ENCODE assay signal across 8 cellular contexts in the genomic region with DNA sequence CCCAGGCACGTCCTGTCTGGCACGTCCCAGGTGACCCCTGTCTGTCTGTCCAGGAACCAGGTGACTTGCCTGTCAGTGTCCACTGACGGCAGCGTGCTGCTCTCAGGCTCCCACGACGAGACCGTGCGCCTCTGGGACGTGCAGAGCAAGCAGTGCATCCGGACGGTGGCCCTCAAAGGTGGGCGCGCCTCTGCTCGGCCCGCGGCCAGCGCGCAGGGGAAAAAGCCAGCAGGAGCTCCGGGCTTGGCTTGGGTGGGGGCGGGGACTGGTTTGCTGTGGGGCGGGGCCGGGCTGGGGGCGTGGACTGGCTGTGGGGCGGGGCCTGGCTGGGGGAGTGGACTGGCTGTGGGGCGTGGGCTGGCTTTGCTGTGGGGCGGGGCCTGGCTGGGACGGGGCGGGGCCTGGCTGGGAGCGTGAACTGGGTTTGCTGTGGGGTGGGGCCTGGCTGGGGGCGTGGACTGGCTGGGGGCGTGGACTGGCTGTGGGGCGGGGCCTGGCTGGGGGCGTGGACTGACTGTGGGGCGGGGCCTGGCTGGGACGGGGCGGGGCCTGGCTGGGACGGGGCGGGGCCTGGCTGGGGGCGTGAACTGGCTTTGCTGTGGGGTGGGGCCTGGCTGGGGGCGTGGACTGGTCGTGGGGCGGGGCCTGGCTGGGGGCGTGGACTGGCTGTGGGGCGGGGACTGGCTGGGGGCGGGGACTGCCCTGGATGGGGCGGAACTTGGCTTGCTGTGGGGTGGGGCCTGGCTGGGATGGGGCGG.
DNase-seq lines count a peak whose midpoint lies in the region; ATAC-seq and TF ChIP-seq lines count a peak whose summit lies in the region.

No MANE protein-coding gene starts in this region.

- DNase-seq in HEK293T (ENCODE audit: extremely low spot score) (peak; percentile 88), Ammon's horn (ENCODE audit: low spot score) (no peak), NCI-H526 treated with DMSO at 0.1 percent for 48 hours (lab: John Stamatoyannopoulos, UW) (no peak)
- peak; percentile 39 to 54 for DNase-seq in activated CD4-positive, alpha-beta T cell treated with anti-CD3 and anti-CD28 coated beads for 4 hours
- peak; percentile 28 to 37 (median 34) for DNase-seq in effector memory CD8-positive, alpha-beta T cell
- DNase-seq in stimulated activated CD4-positive, alpha-beta T cell treated with anti-CD3 and anti-CD28 coated beads, Interleukin-4, amount 100 ng/mL, for 4 hours, result peak; percentile 28 to 52

- POLR2A ChIA-PET in HEK293T (lab: Yijun Ruan, JAX), result no interaction called here

- no peak overlapping the region for H3K4me3 Mint-ChIP-seq in effector memory CD8-positive, alpha-beta T cell

- peaks cover 26% of the 10 kb centered on the region for H3K36me3 Mint-ChIP-seq in effector memory CD8-positive, alpha-beta T cell (ENCODE audit: insufficient read depth)

- CTCF ChIA-PET in HEK293T (lab: Yijun Ruan, JAX), result interaction anchor here (0.6 kb wide), 1 partner anchor 13 kb away, joined by 4 read pairs; no protein-coding TSS in a partner anchor

- peaks cover 6 to 12% of the 10 kb centered on the region in 2 donors for H3K4me1 Mint-ChIP-seq in effector memory CD8-positive, alpha-beta T cell (ENCODE audit: low read depth in 2 of 2)

- H3K27ac Mint-ChIP-seq in effector memory CD8-positive, alpha-beta T cell, result peak overlapping the region in 1 of 2 donors; percentile 78

- H3K9me3 Mint-ChIP-seq in effector memory CD8-positive, alpha-beta T cell, result no peaks in the 10 kb centered on the region

- ATAC-seq in effector memory CD8-positive, alpha-beta T cell (replicated peaks), result peak; percentile 30
- ATAC-seq in GM19351 (IDR thresholded peaks at IDR 0.05; ENCODE audit: unreplicated experiment), result no peak
- no peak for ATAC-seq in GM19467 (IDR thresholded peaks at IDR 0.05; ENCODE audit: unreplicated experiment)

- H3K27me3 Mint-ChIP-seq in effector memory CD8-positive, alpha-beta T cell, result no peaks in the 10 kb centered on the region

TF ChIP-seq in HEK293T, 16 proteins besides CTCF, POLR2A, EP300 and RAD21:
- TF ChIP-seq BHLHE40 (IDR thresholded peaks at IDR 0.05; ENCODE audit: borderline replicate concordance) (no peak), TARDBP (IDR thresholded peaks at IDR 0.05) (no peak), NFRKB (IDR thresholded peaks at IDR 0.05) (no peak), FOXA1 (IDR thresholded peaks at IDR 0.05) (no peak), SUZ12 (IDR thresholded peaks at IDR 0.05) (no peak), ZNF384 (IDR thresholded peaks at IDR 0.05) (no peak), LEF1 (IDR thresholded peaks at IDR 0.05; ENCODE audit: borderline replicate concordance) (no peak), FOXM1 (IDR thresholded peaks at IDR 0.05; ENCODE audit: borderline replicate concordance) (no peak), FOXK2 (IDR thresholded peaks at IDR 0.05) (no peak), ARNT (IDR thresholded peaks at IDR 0.05) (no peak), HDGF (IDR thresholded peaks at IDR 0.05; ENCODE audit: borderline replicate concordance) (no peak), L3MBTL2 (conservative IDR thresholded peaks at IDR 0.05) (no peak), CTBP1 (IDR thresholded peaks at IDR 0.05; ENCODE audit: borderline replicate concordance) (no peak), ELF4 (IDR thresholded peaks at IDR 0.05) (no peak), SP1 (IDR thresholded peaks at IDR 0.05) (no peak)
- TF ChIP-seq, protein P1, sequence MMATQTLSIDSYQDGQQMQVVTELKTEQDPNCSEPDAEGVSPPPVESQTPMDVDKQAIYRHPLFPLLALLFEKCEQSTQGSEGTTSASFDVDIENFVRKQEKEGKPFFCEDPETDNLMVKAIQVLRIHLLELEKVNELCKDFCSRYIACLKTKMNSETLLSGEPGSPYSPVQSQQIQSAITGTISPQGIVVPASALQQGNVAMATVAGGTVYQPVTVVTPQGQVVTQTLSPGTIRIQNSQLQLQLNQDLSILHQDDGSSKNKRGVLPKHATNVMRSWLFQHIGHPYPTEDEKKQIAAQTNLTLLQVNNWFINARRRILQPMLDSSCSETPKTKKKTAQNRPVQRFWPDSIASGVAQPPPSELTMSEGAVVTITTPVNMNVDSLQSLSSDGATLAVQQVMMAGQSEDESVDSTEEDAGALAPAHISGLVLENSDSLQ (IDR thresholded peaks at IDR 0.05), result no peak

Comparison
In these comparisons a context has a peak if more than half of its experiments do, and no peak if none do; other contexts are left out.
1. DNase-seq: peak in HEK293T (single experiment), activated CD4-positive, alpha-beta T cell treated with anti-CD3 and anti-CD28 coated beads for 4 hours (2 of 2), effector memory CD8-positive, alpha-beta T cell (3 of 3) and stimulated activated CD4-positive, alpha-beta T cell treated with anti-CD3 and anti-CD28 coated beads, Interleukin-4, amount 100 ng/mL, for 4 hours (2 of 2); none in Ammon's horn (single experiment) and NCI-H526 treated with DMSO at 0.1 percent for 48 hours (single experiment).